Comparison of ENCODE assay signal across 10 cellular contexts in the genomic region with DNA sequence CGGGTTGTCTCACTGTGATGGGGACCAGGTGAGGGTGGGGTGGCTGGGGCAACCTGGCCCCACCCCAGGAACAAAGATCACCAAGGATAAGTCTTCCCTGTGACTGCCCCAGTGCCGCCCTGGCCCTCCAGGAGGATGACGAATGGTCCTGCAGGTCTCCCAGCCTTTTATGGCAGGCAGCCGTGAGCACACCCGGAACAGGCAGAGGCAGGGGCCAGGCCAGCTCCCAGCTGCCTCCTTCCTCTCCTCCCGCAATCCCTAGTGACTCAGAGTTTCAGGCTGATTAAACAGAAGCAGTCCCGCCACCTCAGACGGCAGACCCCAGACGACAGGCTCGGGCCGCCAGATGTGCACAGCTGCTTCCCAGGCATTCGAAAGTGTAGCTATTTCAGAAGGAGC. TPM values are rescaled to one million over a fixed set of nuclear protein-coding genes. Genes with fewer than 3 reads are reported as not detected.
A peak's percentile ranks its signal among the peaks of the same experiment; 100 is the strongest.
DNase-seq lines count a peak whose midpoint lies in the region; ATAC-seq and TF ChIP-seq lines count a peak whose summit lies in the region.
"Had no signal": no experiment of that assay in that cellular context is flagged by ENCODE, and none has a peak within 500 bp of the region (broad histone marks: within the 10 kb centered on the region; RNA-seq: fewer than 3 reads in every experiment).

No MANE protein-coding gene starts in this region.

- H3K9me3 ChIP-seq in breast epithelium: no peaks in the 10 kb centered on the region

- no peak for TF ChIP-seq CTCF in breast epithelium (IDR thresholded peaks at IDR 0.05)

- H3K36me3 ChIP-seq in breast epithelium: no peaks in the 10 kb centered on the region

- H3K27me3 ChIP-seq in breast epithelium (no peaks in the 10 kb centered on the region), layer of hippocampus (ENCODE audit: control insufficient read depth, insufficient read depth, low read length) (no peaks in the 10 kb centered on the region)

- H3K4me3 ChIP-seq in breast epithelium: peak overlapping the region in 1 of 3 donors; percentile 41

- DNase-seq in Right ventricle myocardium inferior (ENCODE audit: missing footprints) (peak; percentile 83), cardiac septum (ENCODE audit: low spot score) (no peak), breast epithelium (ENCODE audit: low spot score in 2 of 2) (peak; percentile 82), GM19240 (ENCODE audit: insufficient read length, low spot score) (no peak), NCI-H2081 (lab: John Stamatoyannopoulos, UW) (no peak)
- DNase-seq in stimulated activated CD4-positive, alpha-beta T cell treated with anti-CD3 and anti-CD28 coated beads, Interleukin-12 subunit alpha, Interleukin-12 subunit beta, amount 100 ng/mL, for 4 hours: no peak
- DNase-seq: activated T-cell treated with anti-CD3 and anti-CD28 coated beads, Interleukin-2, amount 50 U/mL, for 4 hours; CD8-positive, alpha-beta memory T cell had no signal

- intact Hi-C loops in Right ventricle myocardium inferior (cut with DNase I) (loop anchor here (1.0 to 5.0 kb wide), 2 partner anchors 36 to 38 kb away; partner anchors contain the start of gene P3H4), cardiac septum (cut with DNase I) (no loop called here), breast epithelium (cut with DNase I; ENCODE audit: low total_unique reads) (no loop called here)

- no peak for TF ChIP-seq POLR2A in breast epithelium (IDR thresholded peaks at IDR 0.05)

- H3K27ac ChIP-seq in breast epithelium (peak overlapping the region; percentile 89 to 91), layer of hippocampus (ENCODE audit: low read depth, low read length) (peak overlapping the region; percentile 32)

- ATAC-seq in Right ventricle myocardium inferior: peak; percentile 21
- ATAC-seq in GM19467 (IDR thresholded peaks at IDR 0.05; ENCODE audit: unreplicated experiment): no peak
- ATAC-seq: activated T-cell treated with anti-CD3 and anti-CD28 coated beads, Interleukin-2, amount 50 U/mL, for 4 hours had no signal

- peaks cover 29 to 50% of the 10 kb centered on the region in 2 donors for H3K4me1 ChIP-seq in breast epithelium

RNA-seq across cellular contexts. Expression of gene JUP, which starts 13.3 kb away (rescaled TPM):
- total RNA-seq in Right ventricle myocardium inferior (192 TPM), cardiac septum (150 TPM), breast epithelium (100 to 1,000 TPM; 107 to 158 (median 121) TPM)

RNA-seq across cellular contexts. Expression of gene P3H4, which starts 38.6 kb away (rescaled TPM):
- total RNA-seq in Right ventricle myocardium inferior: 7.8 TPM
- total RNA-seq in cardiac septum: 5.1 TPM
- 10 to 100 TPM in 2 of 3 donors, 1 to 10 TPM in 1; 6.2 to 19.0 (median 14.9) TPM for total RNA-seq in breast epithelium

RNA-seq across cellular contexts. Expression of gene HAP1, which starts 38.7 kb away (rescaled TPM):
- total RNA-seq in Right ventricle myocardium inferior (0.14 TPM), cardiac septum (0.08 TPM), breast epithelium (1 to 10 TPM in 1 of 3 donors, under 1 TPM in 1, not detected in 1; 0.33 to 2.2 TPM)

RNA-seq across cellular contexts. Expression of gene FKBP10, which starts 39.6 kb away (rescaled TPM):
- total RNA-seq in Right ventricle myocardium inferior (11.7 TPM), cardiac septum (17.7 TPM), breast epithelium (10 to 100 TPM; 35.9 to 43.3 (median 39.4) TPM)

Comparison
In these comparisons a context has a peak if more than half of its experiments do, and no peak if none do; other contexts are left out.
1. DNase-seq: peak in Right ventricle myocardium inferior (single experiment) and breast epithelium (2 of 2); none in cardiac septum (single experiment), GM19240 (single experiment), stimulated activated CD4-positive, alpha-beta T cell treated with anti-CD3 and anti-CD28 coated beads, Interleukin-12 subunit alpha, Interleukin-12 subunit beta, amount 100 ng/mL, for 4 hours (single experiment) and NCI-H2081 (0 of 2).